14 cellular contexts compared by ENCODE assay signal in the genomic region with DNA sequence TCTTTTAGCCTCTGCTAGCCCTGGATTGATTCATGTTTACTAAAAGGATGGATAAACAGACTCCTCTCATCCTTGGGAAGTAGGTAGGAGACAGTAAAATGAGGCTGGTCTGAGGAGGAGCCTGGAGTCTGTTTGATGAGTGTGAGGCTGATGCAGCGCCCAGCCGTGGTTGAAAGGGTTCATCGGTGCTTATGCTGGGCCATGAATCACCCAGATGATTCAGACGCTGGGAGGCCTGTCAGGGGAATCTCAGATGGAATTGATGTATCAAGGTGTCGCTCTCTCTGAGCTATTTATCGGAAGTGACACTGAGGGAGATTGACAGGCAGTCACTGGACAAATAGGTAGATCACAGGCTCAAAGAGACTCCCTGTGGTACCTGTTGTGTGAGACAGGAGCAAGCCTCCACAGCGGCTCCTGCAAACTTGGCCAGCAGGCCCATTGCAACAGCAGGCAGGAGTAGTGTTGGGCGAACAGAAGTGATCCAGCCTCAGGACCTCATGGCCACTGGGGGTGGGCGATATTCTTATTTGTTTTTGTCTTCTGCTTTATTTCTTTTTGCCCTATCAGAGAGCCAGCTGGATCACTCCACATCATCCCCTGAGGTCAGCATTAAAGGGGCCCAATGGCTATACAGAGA.
A peak's percentile ranks its signal among the peaks of the same experiment; 100 is the strongest.
DNase-seq lines count a peak whose midpoint lies in the region; ATAC-seq, FAIRE-seq and TF ChIP-seq lines count a peak whose summit lies in the region.
"Had no signal": no experiment of that assay in that cellular context is flagged by ENCODE, and none has a peak within 500 bp of the region (broad histone marks: within the 10 kb centered on the region; RNA-seq: fewer than 3 reads in every experiment).

No MANE protein-coding gene starts in this region.

- TF ChIP-seq CTCF in BJ (IDR thresholded peaks at IDR 0.05; ENCODE audit: insufficient read depth, low read depth, low read length), result peak; percentile 24; the same call in 1 of the 2 replicates
- TF ChIP-seq CTCF in bronchial epithelial cell (IDR thresholded peaks at IDR 0.05; ENCODE audit: insufficient read depth, low read length, severe bottlenecking), result peak; percentile 24

- POLR2A ChIA-PET in BJ (lab: Charles Lee), result no interaction called here

- FAIRE-seq in bronchial epithelial cell (lab: Jason Lieb, UNC), result peak; percentile 28

- H3K27me3 ChIP-seq in BJ (ENCODE audit: control insufficient read depth, insufficient read depth, low read length) (peaks cover 3% of the 10 kb centered on the region; the same call in 1 of the 2 replicates), MG63 (no peaks in the 10 kb centered on the region), bronchial epithelial cell (ENCODE audit: control insufficient read depth, insufficient read depth, low read length) (no peaks in the 10 kb centered on the region)
- H3K27me3 ChIP-seq: SJCRH30 had no signal

- no peaks in the 10 kb centered on the region for H3K9me3 ChIP-seq in MG63
- H3K9me3 ChIP-seq: SJCRH30 had no signal

- DNase-seq in BJ (ENCODE audit: low read depth), result no peak
- DNase-seq in MG63, result peak; percentile 84
- DNase-seq in bronchial epithelial cell (ENCODE audit: low read depth), result peak; percentile 85
- DNase-seq in left kidney (ENCODE audit: low read depth, low spot score), result peak; percentile 50
- no peak for DNase-seq in stimulated activated CD4-positive, alpha-beta T cell treated with anti-CD3 and anti-CD28 coated beads, Interleukin-2, amount 100 ng/mL, for 24 hours
- DNase-seq in activated CD8-positive, alpha-beta memory T cell treated with anti-CD3 and anti-CD28 coated beads, Interleukin-2, amount 50 U/mL, for 4 hours, result no peak
- DNase-seq in DMS79 (lab: John Stamatoyannopoulos, UW), result no peak
- DNase-seq: CD8-positive, alpha-beta memory T cell; KBM-7; NCI-H1930; posterior cingulate gyrus; SJCRH30 had no signal

- CTCF ChIA-PET in BJ (lab: Yijun Ruan, JAX), result interaction anchor here (0.6 kb wide), 1 partner anchor 170 kb away, joined by 3 read pairs; no protein-coding TSS in a partner anchor

- H3K4me3 ChIP-seq in BJ (ENCODE audit: low read depth, low read length) (no peak overlapping the region), MG63 (no peak overlapping the region), bronchial epithelial cell (ENCODE audit: low read depth, low read length) (no peak overlapping the region)
- H3K4me3 ChIP-seq: SJCRH30 had no signal

- no peak for ATAC-seq in GM21390 (IDR thresholded peaks at IDR 0.05; ENCODE audit: unreplicated experiment)
- ATAC-seq: stimulated activated memory B cell treated with anti-CD40 and anti-IgM and Interleukin-4, amounts not matched to agents 10 μg/mL and 1 μg/mL and 100 μg/mL, for 72 hours had no signal

- H3K36me3 ChIP-seq in BJ (ENCODE audit: control insufficient read depth, insufficient read depth, low read length), result no peaks in the 10 kb centered on the region
- no peaks in the 10 kb centered on the region for H3K36me3 ChIP-seq in MG63
- H3K36me3 ChIP-seq in bronchial epithelial cell (ENCODE audit: control insufficient read depth, insufficient read depth, low read length), result no peaks in the 10 kb centered on the region
- H3K36me3 ChIP-seq: SJCRH30 had no signal

Comparison
In these comparisons a context has a peak if more than half of its experiments do, and no peak if none do; other contexts are left out.
1. DNase-seq: peak in MG63 (single experiment), bronchial epithelial cell (single experiment) and left kidney (single experiment); none in BJ (single experiment), stimulated activated CD4-positive, alpha-beta T cell treated with anti-CD3 and anti-CD28 coated beads, Interleukin-2, amount 100 ng/mL, for 24 hours (0 of 2), activated CD8-positive, alpha-beta memory T cell treated with anti-CD3 and anti-CD28 coated beads, Interleukin-2, amount 50 U/mL, for 4 hours (single experiment) and DMS79 (single experiment).